ENCODE assay signal across 23 cellular contexts in genomic region chr3:174436367-174436766, GRCh38.
DNase-seq lines count a peak whose midpoint lies in the region; ATAC-seq and TF ChIP-seq lines count a peak whose summit lies in the region.
"Had no signal": no experiment of that assay in that cellular context is flagged by ENCODE, and none has a peak within 500 bp of the region (broad histone marks: within the 10 kb centered on the region; RNA-seq: fewer than 3 reads in every experiment).

No MANE protein-coding gene starts in this region.

- ATAC-seq in heart left ventricle (peak; percentile 32 to 75 (median 58)), left ventricle myocardium superior (peak; percentile 50), HG02623 (IDR thresholded peaks at IDR 0.05; ENCODE audit: unreplicated experiment) (no peak)
- ATAC-seq: A549; activated CD4-positive, CD25-positive, alpha-beta regulatory T cell treated with anti-CD3 and anti-CD28 coated beads, Interleukin-2, amount 50 U/mL, for 24 hours had no signal

- WGBS in heart left ventricle, 4 donors, result 4 to 15% (median 11%) methylated on average over 1 of the region's 1 CpG

- H3K9me3 ChIP-seq in heart left ventricle (no peaks in the 10 kb centered on the region), right atrium auricular region (no peaks in the 10 kb centered on the region)
- H3K9me3 ChIP-seq: A549, BLaER1, psoas muscle, SK-N-SH had no signal

- H3K27me3 ChIP-seq in heart left ventricle (no peaks in the 10 kb centered on the region), right atrium auricular region (no peaks in the 10 kb centered on the region)

- TF ChIP-seq CTCF in heart left ventricle (IDR thresholded peaks at IDR 0.05) (no peak), right atrium auricular region (IDR thresholded peaks at IDR 0.05) (no peak)

- no peaks in the 10 kb centered on the region for H3K36me3 ChIP-seq in heart left ventricle
- H3K36me3 ChIP-seq in right atrium auricular region, result no peaks in the 10 kb centered on the region
- H3K36me3 ChIP-seq: BLaER1 had no signal

- H3K4me1 ChIP-seq in heart left ventricle (peaks cover 0 to 20% (median 4%) of the 10 kb centered on the region in 12 donors), right atrium auricular region (peaks cover 0 to 5% of the 10 kb centered on the region in 2 donors)
- H3K4me1 ChIP-seq: psoas muscle had no signal

- no peak for DNase-seq in heart left ventricle
- no peak for DNase-seq in right atrium auricular region (ENCODE audit: low spot score)
- DNase-seq in NOMO-1 (lab: John Stamatoyannopoulos, UW; ENCODE audit: unreplicated experiment in 2 of 2), result peak; percentile 63 to 64
- no peak for DNase-seq in left ventricle myocardium superior
- DNase-seq in ureter (ENCODE audit: low spot score), result peak; percentile 42
- no peak for DNase-seq in stimulated activated naive CD4-positive, alpha-beta T cell treated with Interleukin-2 at 50 U/mL for 16 hours (lab: John Stamatoyannopoulos, UW)
- no peak for DNase-seq in NCI-H2196 (lab: John Stamatoyannopoulos, UW; ENCODE audit: unreplicated experiment)
- DNase-seq: activated naive CD4-positive, alpha-beta T cell; activated T-cell treated with anti-CD3 and anti-CD28 coated beads, Interleukin-2, amount 50 U/mL, for 24 hours; Calu3; dermis blood vessel endothelial cell; H7; NCI-H1694 treated with DMSO at 0.1 percent for 48 hours; NCI-H2227 treated with DMSO at 0.1 percent for 48 hours; NCI-H774; psoas muscle; SK-N-SH; T-helper 9 cell had no signal

- no peak for TF ChIP-seq POLR2A in heart left ventricle (IDR thresholded peaks at IDR 0.05)

- H3K27ac ChIP-seq in heart left ventricle, result peak overlapping the region in 10 of 12 donors; percentile 28 to 81 (median 67)
- H3K27ac ChIP-seq in right atrium auricular region, result peak overlapping the region in 1 of 2 donors; percentile 72
- H3K27ac ChIP-seq: A549, BLaER1, epithelial cell of prostate, psoas muscle had no signal

- H3K4me3 ChIP-seq in heart left ventricle, result peak overlapping the region in 1 of 12 donors; percentile 2
- H3K4me3 ChIP-seq in right atrium auricular region, result no peak overlapping the region
- H3K4me3 ChIP-seq: A549, BLaER1, psoas muscle had no signal

- intact Hi-C loops in heart left ventricle (cut with DNase I) (loop anchor here in 1 of 10 donors (10.0 kb wide), 1 partner anchor 338 kb away; no protein-coding TSS in a partner anchor), left ventricle myocardium superior (cut with micrococcal nuclease) (no loop called here)

Comparison
In these comparisons a context has a peak if more than half of its experiments do, and no peak if none do; other contexts are left out.
1. DNase-seq: peak in NOMO-1 (2 of 2) and ureter (single experiment); none in heart left ventricle (0 of 5), right atrium auricular region (single experiment), left ventricle myocardium superior (single experiment), stimulated activated naive CD4-positive, alpha-beta T cell treated with Interleukin-2 at 50 U/mL for 16 hours (single experiment) and NCI-H2196 (single experiment).